1 cellular context compared by ENCODE assay signal in genomic region chr10:89332092-89332633, GRCh38.
A peak's percentile ranks its signal among the peaks of the same experiment; 100 is the strongest.
TF ChIP-seq lines count a peak whose summit lies in the region.

No MANE protein-coding gene starts in this region.

TF ChIP-seq in HepG2, 621 proteins besides CTCF, POLR2A, EP300 and RAD21 (continued from another document):
- TF ChIP-seq ZNF256 (CRISPR knock-in tag; conservative IDR thresholded peaks at IDR 0.05) (no peak), ZNF713 (CRISPR knock-in tag; IDR thresholded peaks at IDR 0.05) (0 out of 2 replicates have a peak, but pooled peaks have one; percentile 60), PHF21A (CRISPR knock-in tag; IDR thresholded peaks at IDR 0.05) (0 out of 2 replicates have a peak, but pooled peaks have one; percentile 21), ZFP37 (CRISPR knock-in tag; IDR thresholded peaks at IDR 0.05; ENCODE audit: borderline replicate concordance) (no peak), ATF2 (CRISPR knock-in tag; IDR thresholded peaks at IDR 0.05) (no peak), ZMYM4 (CRISPR knock-in tag; IDR thresholded peaks at IDR 0.05) (peak; percentile 60), ZNF546 (CRISPR knock-in tag; conservative IDR thresholded peaks at IDR 0.05) (no peak), HOXA3 (CRISPR knock-in tag; IDR thresholded peaks at IDR 0.05) (peak; percentile 21; the same call in 1 of the 2 replicates), FOXK2 (IDR thresholded peaks at IDR 0.05) (no peak), TOPORS (CRISPR knock-in tag; IDR thresholded peaks at IDR 0.05) (0 out of 2 replicates have a peak, but pooled peaks have one; percentile 55), SSRP1 (CRISPR knock-in tag; IDR thresholded peaks at IDR 0.05) (no peak), ZNF407 (CRISPR knock-in tag; IDR thresholded peaks at IDR 0.05; ENCODE audit: not compliant biosample characterization) (no peak), ZNF557 (CRISPR knock-in tag; IDR thresholded peaks at IDR 0.05) (no peak), ZNF747 (CRISPR knock-in tag; IDR thresholded peaks at IDR 0.05; ENCODE audit: borderline replicate concordance) (0 out of 2 replicates have a peak, but pooled peaks have one; percentile 32)
